1 cellular context compared by ENCODE assay signal in the genomic region with DNA sequence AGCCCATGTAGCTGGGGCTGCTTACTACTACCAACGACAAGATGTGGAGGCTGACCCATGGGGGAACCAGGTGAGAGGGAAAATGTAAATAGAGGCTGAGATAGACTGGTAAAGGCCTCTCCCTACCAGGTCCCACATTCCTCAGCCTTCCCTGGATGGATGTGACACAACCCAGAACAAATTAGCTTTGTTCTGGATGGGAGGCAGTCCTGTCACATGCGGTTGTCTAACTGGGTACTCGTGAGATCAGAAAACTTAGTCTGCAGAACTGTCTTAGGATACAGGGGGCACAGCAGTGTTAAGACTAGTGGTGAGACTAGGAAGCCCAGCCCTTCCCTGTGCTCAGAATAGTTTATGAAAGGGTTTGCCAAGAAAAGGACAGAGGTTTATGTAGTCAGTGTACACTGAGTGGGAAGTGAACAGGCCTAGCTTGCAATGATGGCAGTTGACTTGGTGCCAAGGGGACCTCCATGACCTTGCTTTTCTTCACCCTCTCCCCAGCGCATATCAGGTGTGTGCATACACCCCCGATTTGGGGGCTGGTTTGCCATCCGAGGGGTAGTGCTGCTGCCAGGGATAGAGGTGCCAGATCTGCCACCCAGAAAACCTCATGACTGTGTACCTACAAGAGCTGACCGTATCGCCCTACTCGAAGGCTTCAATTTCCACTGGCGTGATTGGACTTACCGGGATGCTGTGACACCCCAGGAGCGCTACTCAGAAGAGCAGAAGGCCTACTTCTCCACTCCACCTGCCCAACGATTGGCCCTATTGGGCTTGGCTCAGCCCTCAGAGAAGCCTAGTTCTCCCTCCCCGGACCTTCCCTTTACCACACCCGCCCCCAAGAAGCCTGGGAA.
TF ChIP-seq lines count a peak whose summit lies in the region.

No MANE protein-coding gene starts in this region.

TF ChIP-seq in HepG2, 621 proteins besides CTCF, POLR2A, EP300 and RAD21 (continued from another document and continues in another):
- TF ChIP-seq PHF21A (CRISPR knock-in tag; IDR thresholded peaks at IDR 0.05) (peak; percentile 34; the same call in 1 of the 2 replicates), KDM2A (CRISPR knock-in tag; IDR thresholded peaks at IDR 0.05; ENCODE audit: borderline replicate concordance, low read depth) (0 out of 2 replicates have a peak, but pooled peaks have one; percentile 28), YEATS4 (CRISPR knock-in tag; IDR thresholded peaks at IDR 0.05; ENCODE audit: borderline replicate concordance) (no peak), POLR2G (IDR thresholded peaks at IDR 0.05; ENCODE audit: low read depth, low read length) (0 out of 2 replicates have a peak, but pooled peaks have one; percentile 60), CHD2 (IDR thresholded peaks at IDR 0.05; ENCODE audit: low read depth, low read length) (peak; percentile 61; the same call in 1 of the 2 replicates), CBX1 (IDR thresholded peaks at IDR 0.05; ENCODE audit: low read depth) (no peak), TEAD2 (CRISPR knock-in tag; IDR thresholded peaks at IDR 0.05) (no peak), ZNF33B (CRISPR knock-in tag; IDR thresholded peaks at IDR 0.05) (no peak), RORA (CRISPR knock-in tag; IDR thresholded peaks at IDR 0.05) (no peak), ZNF274 (CRISPR knock-in tag; IDR thresholded peaks at IDR 0.05) (0 out of 2 replicates have a peak, but pooled peaks have one; percentile 26), JUND (CRISPR knock-in tag; IDR thresholded peaks at IDR 0.05) (no peak), TOE1 (CRISPR knock-in tag; IDR thresholded peaks at IDR 0.05) (no peak), ZNF720 (CRISPR knock-in tag; IDR thresholded peaks at IDR 0.05) (no peak), ZNF138 (CRISPR knock-in tag; IDR thresholded peaks at IDR 0.05; ENCODE audit: low read depth) (no peak), PCBP1 (IDR thresholded peaks at IDR 0.05; ENCODE audit: borderline replicate concordance, low read depth, low read length) (no peak), HNF4A (CRISPR knock-in tag; IDR thresholded peaks at IDR 0.05) (0 out of 2 replicates have a peak, but pooled peaks have one; percentile 4), ATM (IDR thresholded peaks at IDR 0.05; ENCODE audit: borderline replicate concordance) (no peak)
- TF ChIP-seq, protein P1, sequence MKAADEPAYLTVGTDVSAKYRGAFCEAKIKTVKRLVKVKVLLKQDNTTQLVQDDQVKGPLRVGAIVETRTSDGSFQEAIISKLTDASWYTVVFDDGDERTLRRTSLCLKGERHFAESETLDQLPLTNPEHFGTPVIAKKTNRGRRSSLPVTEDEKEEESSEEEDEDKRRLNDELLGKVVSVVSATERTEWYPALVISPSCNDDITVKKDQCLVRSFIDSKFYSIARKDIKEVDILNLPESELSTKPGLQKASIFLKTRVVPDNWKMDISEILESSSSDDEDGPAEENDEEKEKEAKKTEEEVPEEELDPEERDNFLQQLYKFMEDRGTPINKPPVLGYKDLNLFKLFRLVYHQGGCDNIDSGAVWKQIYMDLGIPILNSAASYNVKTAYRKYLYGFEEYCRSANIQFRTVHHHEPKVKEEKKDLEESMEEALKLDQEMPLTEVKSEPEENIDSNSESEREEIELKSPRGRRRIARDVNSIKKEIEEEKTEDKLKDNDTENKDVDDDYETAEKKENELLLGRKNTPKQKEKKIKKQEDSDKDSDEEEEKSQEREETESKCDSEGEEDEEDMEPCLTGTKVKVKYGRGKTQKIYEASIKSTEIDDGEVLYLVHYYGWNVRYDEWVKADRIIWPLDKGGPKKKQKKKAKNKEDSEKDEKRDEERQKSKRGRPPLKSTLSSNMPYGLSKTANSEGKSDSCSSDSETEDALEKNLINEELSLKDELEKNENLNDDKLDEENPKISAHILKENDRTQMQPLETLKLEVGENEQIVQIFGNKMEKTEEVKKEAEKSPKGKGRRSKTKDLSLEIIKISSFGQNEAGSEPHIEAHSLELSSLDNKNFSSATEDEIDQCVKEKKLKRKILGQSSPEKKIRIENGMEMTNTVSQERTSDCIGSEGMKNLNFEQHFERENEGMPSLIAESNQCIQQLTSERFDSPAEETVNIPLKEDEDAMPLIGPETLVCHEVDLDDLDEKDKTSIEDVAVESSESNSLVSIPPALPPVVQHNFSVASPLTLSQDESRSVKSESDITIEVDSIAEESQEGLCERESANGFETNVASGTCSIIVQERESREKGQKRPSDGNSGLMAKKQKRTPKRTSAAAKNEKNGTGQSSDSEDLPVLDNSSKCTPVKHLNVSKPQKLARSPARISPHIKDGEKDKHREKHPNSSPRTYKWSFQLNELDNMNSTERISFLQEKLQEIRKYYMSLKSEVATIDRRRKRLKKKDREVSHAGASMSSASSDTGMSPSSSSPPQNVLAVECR (CRISPR knock-in tag; IDR thresholded peaks at IDR 0.05; ENCODE audit: borderline replicate concordance): peak; percentile 38; the same call in 1 of the 2 replicates
- TF ChIP-seq, protein P2, sequence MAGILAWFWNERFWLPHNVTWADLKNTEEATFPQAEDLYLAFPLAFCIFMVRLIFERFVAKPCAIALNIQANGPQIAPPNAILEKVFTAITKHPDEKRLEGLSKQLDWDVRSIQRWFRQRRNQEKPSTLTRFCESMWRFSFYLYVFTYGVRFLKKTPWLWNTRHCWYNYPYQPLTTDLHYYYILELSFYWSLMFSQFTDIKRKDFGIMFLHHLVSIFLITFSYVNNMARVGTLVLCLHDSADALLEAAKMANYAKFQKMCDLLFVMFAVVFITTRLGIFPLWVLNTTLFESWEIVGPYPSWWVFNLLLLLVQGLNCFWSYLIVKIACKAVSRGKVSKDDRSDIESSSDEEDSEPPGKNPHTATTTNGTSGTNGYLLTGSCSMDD (CRISPR knock-in tag; IDR thresholded peaks at IDR 0.05): no peak
- TF ChIP-seq, protein P3, sequence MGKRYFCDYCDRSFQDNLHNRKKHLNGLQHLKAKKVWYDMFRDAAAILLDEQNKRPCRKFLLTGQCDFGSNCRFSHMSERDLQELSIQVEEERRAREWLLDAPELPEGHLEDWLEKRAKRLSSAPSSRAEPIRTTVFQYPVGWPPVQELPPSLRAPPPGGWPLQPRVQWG (CRISPR knock-in tag; IDR thresholded peaks at IDR 0.05; ENCODE audit: borderline replicate concordance, low read depth): no peak
- TF ChIP-seq, protein P4, sequence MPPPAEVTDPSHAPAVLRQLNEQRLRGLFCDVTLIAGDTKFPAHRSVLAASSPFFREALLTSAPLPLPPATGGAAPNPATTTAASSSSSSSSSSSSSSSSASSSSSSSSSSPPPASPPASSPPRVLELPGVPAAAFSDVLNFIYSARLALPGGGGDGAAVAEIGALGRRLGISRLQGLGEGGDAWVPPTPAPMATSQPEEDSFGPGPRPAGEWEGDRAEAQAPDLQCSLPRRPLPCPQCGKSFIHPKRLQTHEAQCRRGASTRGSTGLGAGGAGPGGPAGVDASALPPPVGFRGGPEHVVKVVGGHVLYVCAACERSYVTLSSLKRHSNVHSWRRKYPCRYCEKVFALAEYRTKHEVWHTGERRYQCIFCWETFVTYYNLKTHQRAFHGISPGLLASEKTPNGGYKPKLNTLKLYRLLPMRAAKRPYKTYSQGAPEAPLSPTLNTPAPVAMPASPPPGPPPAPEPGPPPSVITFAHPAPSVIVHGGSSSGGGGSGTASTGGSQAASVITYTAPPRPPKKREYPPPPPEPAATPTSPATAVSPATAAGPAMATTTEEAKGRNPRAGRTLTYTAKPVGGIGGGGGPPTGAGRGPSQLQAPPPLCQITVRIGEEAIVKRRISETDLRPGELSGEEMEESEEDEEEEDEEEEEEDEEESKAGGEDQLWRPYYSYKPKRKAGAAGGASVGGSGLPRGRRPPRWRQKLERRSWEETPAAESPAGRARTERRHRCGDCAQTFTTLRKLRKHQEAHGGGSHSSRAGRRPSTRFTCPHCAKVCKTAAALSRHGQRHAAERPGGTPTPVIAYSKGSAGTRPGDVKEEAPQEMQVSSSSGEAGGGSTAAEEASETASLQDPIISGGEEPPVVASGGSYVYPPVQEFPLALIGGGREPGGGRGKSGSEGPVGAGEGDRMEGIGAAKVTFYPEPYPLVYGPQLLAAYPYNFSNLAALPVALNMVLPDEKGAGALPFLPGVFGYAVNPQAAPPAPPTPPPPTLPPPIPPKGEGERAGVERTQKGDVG (CRISPR knock-in tag; IDR thresholded peaks at IDR 0.05; ENCODE audit: borderline replicate concordance): peak; percentile 30; the same call in 1 of the 2 replicates
- TF ChIP-seq, protein P5, sequence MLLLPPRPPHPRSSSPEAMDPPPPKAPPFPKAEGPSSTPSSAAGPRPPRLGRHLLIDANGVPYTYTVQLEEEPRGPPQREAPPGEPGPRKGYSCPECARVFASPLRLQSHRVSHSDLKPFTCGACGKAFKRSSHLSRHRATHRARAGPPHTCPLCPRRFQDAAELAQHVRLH (CRISPR knock-in tag; IDR thresholded peaks at IDR 0.05; ENCODE audit: borderline replicate concordance, low read depth): 0 out of 2 replicates have a peak, but pooled peaks have one; percentile 13
- TF ChIP-seq, protein P6, sequence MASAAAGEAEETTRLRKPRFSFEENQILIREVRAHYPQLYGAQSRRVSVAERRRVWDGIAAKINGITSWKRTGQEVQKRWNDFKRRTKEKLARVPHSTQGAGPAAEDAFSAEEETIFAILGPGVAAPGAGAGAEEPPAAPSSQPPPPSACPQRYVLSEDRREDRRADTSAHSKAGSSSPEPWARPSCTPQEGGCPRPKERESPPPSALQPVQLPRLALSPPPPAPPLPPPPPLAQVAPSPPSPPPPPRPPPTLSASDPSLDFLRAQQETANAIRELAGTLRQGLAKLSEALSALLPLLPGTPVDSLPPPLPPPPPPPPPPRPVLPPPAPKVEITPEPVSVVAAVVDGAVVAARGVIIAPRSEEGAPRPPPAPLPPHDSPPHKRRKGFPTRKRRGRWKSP (CRISPR knock-in tag; IDR thresholded peaks at IDR 0.05): 0 out of 2 replicates have a peak, but pooled peaks have one; percentile 17
- TF ChIP-seq, protein P7, sequence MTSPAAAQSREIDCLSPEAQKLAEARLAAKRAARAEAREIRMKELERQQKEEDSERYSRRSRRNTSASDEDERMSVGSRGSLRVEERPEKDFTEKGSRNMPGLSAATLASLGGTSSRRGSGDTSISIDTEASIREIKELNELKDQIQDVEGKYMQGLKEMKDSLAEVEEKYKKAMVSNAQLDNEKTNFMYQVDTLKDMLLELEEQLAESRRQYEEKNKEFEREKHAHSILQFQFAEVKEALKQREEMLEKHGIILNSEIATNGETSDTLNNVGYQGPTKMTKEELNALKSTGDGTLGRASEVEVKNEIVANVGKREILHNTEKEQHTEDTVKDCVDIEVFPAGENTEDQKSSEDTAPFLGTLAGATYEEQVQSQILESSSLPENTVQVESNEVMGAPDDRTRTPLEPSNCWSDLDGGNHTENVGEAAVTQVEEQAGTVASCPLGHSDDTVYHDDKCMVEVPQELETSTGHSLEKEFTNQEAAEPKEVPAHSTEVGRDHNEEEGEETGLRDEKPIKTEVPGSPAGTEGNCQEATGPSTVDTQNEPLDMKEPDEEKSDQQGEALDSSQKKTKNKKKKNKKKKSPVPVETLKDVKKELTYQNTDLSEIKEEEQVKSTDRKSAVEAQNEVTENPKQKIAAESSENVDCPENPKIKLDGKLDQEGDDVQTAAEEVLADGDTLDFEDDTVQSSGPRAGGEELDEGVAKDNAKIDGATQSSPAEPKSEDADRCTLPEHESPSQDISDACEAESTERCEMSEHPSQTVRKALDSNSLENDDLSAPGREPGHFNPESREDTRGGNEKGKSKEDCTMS (CRISPR knock-in tag; conservative IDR thresholded peaks at IDR 0.05): no peak
- TF ChIP-seq, protein P8, sequence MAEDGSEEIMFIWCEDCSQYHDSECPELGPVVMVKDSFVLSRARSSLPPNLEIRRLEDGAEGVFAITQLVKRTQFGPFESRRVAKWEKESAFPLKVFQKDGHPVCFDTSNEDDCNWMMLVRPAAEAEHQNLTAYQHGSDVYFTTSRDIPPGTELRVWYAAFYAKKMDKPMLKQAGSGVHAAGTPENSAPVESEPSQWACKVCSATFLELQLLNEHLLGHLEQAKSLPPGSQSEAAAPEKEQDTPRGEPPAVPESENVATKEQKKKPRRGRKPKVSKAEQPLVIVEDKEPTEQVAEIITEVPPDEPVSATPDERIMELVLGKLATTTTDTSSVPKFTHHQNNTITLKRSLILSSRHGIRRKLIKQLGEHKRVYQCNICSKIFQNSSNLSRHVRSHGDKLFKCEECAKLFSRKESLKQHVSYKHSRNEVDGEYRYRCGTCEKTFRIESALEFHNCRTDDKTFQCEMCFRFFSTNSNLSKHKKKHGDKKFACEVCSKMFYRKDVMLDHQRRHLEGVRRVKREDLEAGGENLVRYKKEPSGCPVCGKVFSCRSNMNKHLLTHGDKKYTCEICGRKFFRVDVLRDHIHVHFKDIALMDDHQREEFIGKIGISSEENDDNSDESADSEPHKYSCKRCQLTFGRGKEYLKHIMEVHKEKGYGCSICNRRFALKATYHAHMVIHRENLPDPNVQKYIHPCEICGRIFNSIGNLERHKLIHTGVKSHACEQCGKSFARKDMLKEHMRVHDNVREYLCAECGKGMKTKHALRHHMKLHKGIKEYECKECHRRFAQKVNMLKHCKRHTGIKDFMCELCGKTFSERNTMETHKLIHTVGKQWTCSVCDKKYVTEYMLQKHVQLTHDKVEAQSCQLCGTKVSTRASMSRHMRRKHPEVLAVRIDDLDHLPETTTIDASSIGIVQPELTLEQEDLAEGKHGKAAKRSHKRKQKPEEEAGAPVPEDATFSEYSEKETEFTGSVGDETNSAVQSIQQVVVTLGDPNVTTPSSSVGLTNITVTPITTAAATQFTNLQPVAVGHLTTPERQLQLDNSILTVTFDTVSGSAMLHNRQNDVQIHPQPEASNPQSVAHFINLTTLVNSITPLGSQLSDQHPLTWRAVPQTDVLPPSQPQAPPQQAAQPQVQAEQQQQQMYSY (CRISPR knock-in tag; IDR thresholded peaks at IDR 0.05): no peak
- TF ChIP-seq, protein P9, sequence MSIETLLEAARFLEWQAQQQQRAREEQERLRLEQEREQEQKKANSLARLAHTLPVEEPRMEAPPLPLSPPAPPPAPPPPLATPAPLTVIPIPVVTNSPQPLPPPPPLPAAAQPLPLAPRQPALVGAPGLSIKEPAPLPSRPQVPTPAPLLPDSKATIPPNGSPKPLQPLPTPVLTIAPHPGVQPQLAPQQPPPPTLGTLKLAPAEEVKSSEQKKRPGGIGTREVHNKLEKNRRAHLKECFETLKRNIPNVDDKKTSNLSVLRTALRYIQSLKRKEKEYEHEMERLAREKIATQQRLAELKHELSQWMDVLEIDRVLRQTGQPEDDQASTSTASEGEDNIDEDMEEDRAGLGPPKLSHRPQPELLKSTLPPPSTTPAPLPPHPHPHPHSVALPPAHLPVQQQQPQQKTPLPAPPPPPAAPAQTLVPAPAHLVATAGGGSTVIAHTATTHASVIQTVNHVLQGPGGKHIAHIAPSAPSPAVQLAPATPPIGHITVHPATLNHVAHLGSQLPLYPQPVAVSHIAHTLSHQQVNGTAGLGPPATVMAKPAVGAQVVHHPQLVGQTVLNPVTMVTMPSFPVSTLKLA (IDR thresholded peaks at IDR 0.05): no peak
- TF ChIP-seq, protein P10, sequence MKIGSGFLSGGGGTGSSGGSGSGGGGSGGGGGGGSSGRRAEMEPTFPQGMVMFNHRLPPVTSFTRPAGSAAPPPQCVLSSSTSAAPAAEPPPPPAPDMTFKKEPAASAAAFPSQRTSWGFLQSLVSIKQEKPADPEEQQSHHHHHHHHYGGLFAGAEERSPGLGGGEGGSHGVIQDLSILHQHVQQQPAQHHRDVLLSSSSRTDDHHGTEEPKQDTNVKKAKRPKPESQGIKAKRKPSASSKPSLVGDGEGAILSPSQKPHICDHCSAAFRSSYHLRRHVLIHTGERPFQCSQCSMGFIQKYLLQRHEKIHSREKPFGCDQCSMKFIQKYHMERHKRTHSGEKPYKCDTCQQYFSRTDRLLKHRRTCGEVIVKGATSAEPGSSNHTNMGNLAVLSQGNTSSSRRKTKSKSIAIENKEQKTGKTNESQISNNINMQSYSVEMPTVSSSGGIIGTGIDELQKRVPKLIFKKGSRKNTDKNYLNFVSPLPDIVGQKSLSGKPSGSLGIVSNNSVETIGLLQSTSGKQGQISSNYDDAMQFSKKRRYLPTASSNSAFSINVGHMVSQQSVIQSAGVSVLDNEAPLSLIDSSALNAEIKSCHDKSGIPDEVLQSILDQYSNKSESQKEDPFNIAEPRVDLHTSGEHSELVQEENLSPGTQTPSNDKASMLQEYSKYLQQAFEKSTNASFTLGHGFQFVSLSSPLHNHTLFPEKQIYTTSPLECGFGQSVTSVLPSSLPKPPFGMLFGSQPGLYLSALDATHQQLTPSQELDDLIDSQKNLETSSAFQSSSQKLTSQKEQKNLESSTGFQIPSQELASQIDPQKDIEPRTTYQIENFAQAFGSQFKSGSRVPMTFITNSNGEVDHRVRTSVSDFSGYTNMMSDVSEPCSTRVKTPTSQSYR (CRISPR knock-in tag; IDR thresholded peaks at IDR 0.05; ENCODE audit: borderline replicate concordance): no peak
